Comparison of ENCODE assay signal across 13 cellular contexts in genomic region chr9:133877967-133878366, GRCh38.
"Had no signal": no experiment of that assay in that cellular context is flagged by ENCODE, and none has a peak within 500 bp of the region (broad histone marks: within the 10 kb centered on the region; RNA-seq: fewer than 3 reads in every experiment).

No MANE protein-coding gene starts in this region.

- DNase-seq: activated CD4-positive, alpha-beta T cell treated with anti-CD3 and anti-CD28 coated beads, Interleukin-2, amount 10 ng/mL, durations not matched to agents 7 days and 5 days; activated CD4-positive, CD25-positive, alpha-beta regulatory T cell; activated naive CD4-positive, alpha-beta T cell treated with anti-CD3 and anti-CD28 coated beads for 36 hours; activated T-cell treated with anti-CD3 and anti-CD28 coated beads for 4 hours; heart right ventricle; islet precursor cell; left lung; right cardiac atrium; upper lobe of right lung had no signal

- H3K4me3 Mint-ChIP-seq: activated CD4-positive, alpha-beta T cell treated with anti-CD3 and anti-CD28 coated beads, Interleukin-2, amount 10 ng/mL, durations not matched to agents 7 days and 5 days; activated naive CD4-positive, alpha-beta T cell treated with anti-CD3 and anti-CD28 coated beads for 36 hours; activated T-helper 17 cell treated with anti-CD3 and anti-CD28 coated beads, Interleukin-2, amount 50 U/mL, for 72 hours; stimulated activated effector memory CD8-positive, alpha-beta T cell treated with anti-CD3 and anti-CD28 coated beads, Interleukin-12 subunit alpha, Interleukin-12 subunit beta, amount 100 ng/mL, for 72 hours; T-helper 1 cell treated with Interleukin-12 subunit alpha and Interleukin-12 subunit beta and Interleukin-4 antibody, amounts not matched to agents 30 μg/mL and 1 μg/mL, for 36 hours had no signal

- ATAC-seq: activated T-helper 17 cell treated with anti-CD3 and anti-CD28 coated beads, Interleukin-2, amount 50 U/mL, for 72 hours; heart right ventricle; left lung; right cardiac atrium; stimulated activated effector memory CD8-positive, alpha-beta T cell treated with anti-CD3 and anti-CD28 coated beads, Interleukin-12 subunit alpha, Interleukin-12 subunit beta, amount 100 ng/mL, for 72 hours; upper lobe of right lung had no signal

- H3K27ac Mint-ChIP-seq: activated CD4-positive, alpha-beta T cell treated with anti-CD3 and anti-CD28 coated beads, Interleukin-2, amount 10 ng/mL, durations not matched to agents 7 days and 5 days; activated naive CD4-positive, alpha-beta T cell treated with anti-CD3 and anti-CD28 coated beads for 36 hours; activated T-helper 17 cell treated with anti-CD3 and anti-CD28 coated beads, Interleukin-2, amount 50 U/mL, for 72 hours; stimulated activated effector memory CD8-positive, alpha-beta T cell treated with anti-CD3 and anti-CD28 coated beads, Interleukin-12 subunit alpha, Interleukin-12 subunit beta, amount 100 ng/mL, for 72 hours; T-helper 1 cell treated with Interleukin-12 subunit alpha and Interleukin-12 subunit beta and Interleukin-4 antibody, amounts not matched to agents 30 μg/mL and 1 μg/mL, for 36 hours had no signal

- H3K27ac ChIP-seq: heart right ventricle, left lung, suprapubic skin, upper lobe of right lung had no signal

- H3K4me3 ChIP-seq: heart right ventricle, left lung, suprapubic skin, upper lobe of right lung had no signal

- H3K36me3 Mint-ChIP-seq: stimulated activated effector memory CD8-positive, alpha-beta T cell treated with anti-CD3 and anti-CD28 coated beads, Interleukin-12 subunit alpha, Interleukin-12 subunit beta, amount 100 ng/mL, for 72 hours had no signal

- H3K4me1 Mint-ChIP-seq: activated CD4-positive, alpha-beta T cell treated with anti-CD3 and anti-CD28 coated beads, Interleukin-2, amount 10 ng/mL, durations not matched to agents 7 days and 5 days; activated T-helper 17 cell treated with anti-CD3 and anti-CD28 coated beads, Interleukin-2, amount 50 U/mL, for 72 hours had no signal

- H3K36me3 ChIP-seq: heart right ventricle, left lung, suprapubic skin, upper lobe of right lung had no signal

- H3K27me3 ChIP-seq: heart right ventricle, left lung, suprapubic skin, upper lobe of right lung had no signal

- H3K9me3 ChIP-seq: heart right ventricle, left lung, suprapubic skin, upper lobe of right lung had no signal

- H3K9me3 Mint-ChIP-seq: activated CD4-positive, alpha-beta T cell treated with anti-CD3 and anti-CD28 coated beads, Interleukin-2, amount 10 ng/mL, durations not matched to agents 7 days and 5 days; activated naive CD4-positive, alpha-beta T cell treated with anti-CD3 and anti-CD28 coated beads for 36 hours; activated T-helper 17 cell treated with anti-CD3 and anti-CD28 coated beads, Interleukin-2, amount 50 U/mL, for 72 hours; stimulated activated effector memory CD8-positive, alpha-beta T cell treated with anti-CD3 and anti-CD28 coated beads, Interleukin-12 subunit alpha, Interleukin-12 subunit beta, amount 100 ng/mL, for 72 hours; T-helper 1 cell treated with Interleukin-12 subunit alpha and Interleukin-12 subunit beta and Interleukin-4 antibody, amounts not matched to agents 30 μg/mL and 1 μg/mL, for 36 hours had no signal

- H3K27me3 Mint-ChIP-seq: activated CD4-positive, alpha-beta T cell treated with anti-CD3 and anti-CD28 coated beads, Interleukin-2, amount 10 ng/mL, durations not matched to agents 7 days and 5 days; activated T-helper 17 cell treated with anti-CD3 and anti-CD28 coated beads, Interleukin-2, amount 50 U/mL, for 72 hours had no signal
